Comparison of ENCODE assay signal across 8 cellular contexts in genomic region chr7:54758702-54759665, GRCh38. TPM values are rescaled to one million over a fixed set of nuclear protein-coding genes. Genes with fewer than 3 reads are reported as not detected.
DNase-seq lines count a peak whose midpoint lies in the region; ATAC-seq, FAIRE-seq and TF ChIP-seq lines count a peak whose summit lies in the region.

TSS of gene SEC61G (minus strand) at chr7:54759211. CDS start at chr7:54757588, 1,623 bp downstream.

- H3K4me3 ChIP-seq in OCI-LY7 (ENCODE audit: low read depth, low read length, poor library complexity, severe bottlenecking) (peak within 1 kb of the TSS; percentile 100), endothelial cell of umbilical vein (replicated peaks in 1 of 3; ENCODE audit: insufficient read depth in 1 of 3, low read depth in 1 of 3, low read length in 3 of 3) (peak within 1 kb of the TSS; percentile 86 to 94 (median 89))

- peak within 1 kb of the TSS; percentile 88 for H3K9ac ChIP-seq in endothelial cell of umbilical vein (replicated peaks; ENCODE audit: extremely low read depth, insufficient read depth, low read length)

- H3K27me3 ChIP-seq in endothelial cell of umbilical vein (ENCODE audit: control insufficient read depth in 2 of 2, insufficient read depth in 2 of 2, low read length in 2 of 2), result peaks cover 0 to under 1% of the 10 kb centered on the region in 2 experiments

- TF ChIP-seq POLR2A in endothelial cell of umbilical vein (IDR thresholded peaks at IDR 0.05; ENCODE audit: low read depth, low read length), result peak; percentile 97

- TSS peak; percentile 55 for BruUV-seq in OCI-LY7 (replicated peaks; lab: Mats Ljungman, UMichigan)
- BruUV-seq in endothelial cell of umbilical vein (replicated peaks; lab: Mats Ljungman, UMichigan), result TSS peak; percentile 95

- H3K9me3 ChIP-seq in OCI-LY7 (ENCODE audit: low read length) (no peaks in the 10 kb centered on the region), endothelial cell of umbilical vein (replicated peaks; ENCODE audit: control insufficient read depth, insufficient read depth, low read length) (no peaks in the 10 kb centered on the region)

- POLR2A ChIA-PET in OCI-LY7 (lab: Charles Lee), result interaction anchor here (0.7 to 3.7 kb wide), 11 partner anchors 9 to 710 kb away, joined by 3 to 29 read pairs (median 3); no protein-coding TSS in a partner anchor
- POLR2A ChIA-PET in endothelial cell of umbilical vein (lab: Charles Lee), result interaction anchor here (0.6 to 1.4 kb wide), 6 partner anchors 16 to 604 kb away, joined by 3 to 4 read pairs (median 3); no protein-coding TSS in a partner anchor

- ATAC-seq in GM21526 (IDR thresholded peaks at IDR 0.05; ENCODE audit: low FRiP score, unreplicated experiment), result peak; percentile 96

- H3K36me3 ChIP-seq in OCI-LY7 (ENCODE audit: insufficient read depth, low read length) (peaks cover 33% of the 10 kb centered on the region), endothelial cell of umbilical vein (ENCODE audit: control insufficient read depth in 2 of 2, extremely low read depth in 1 of 2, insufficient read depth in 2 of 2, low read length in 2 of 2) (no peaks in the 10 kb centered on the region)

- no peak for TF ChIP-seq CTCF in D721Med (IDR thresholded peaks at IDR 0.05; ENCODE audit: insufficient read depth, missing control alignments)
- no peak for TF ChIP-seq CTCF in OCI-LY7 (conservative IDR thresholded peaks at IDR 0.05; ENCODE audit: low read length)
- TF ChIP-seq CTCF in endothelial cell of umbilical vein (IDR thresholded peaks at IDR 0.05; ENCODE audit: extremely low read depth in 1 of 2, insufficient read depth in 1 of 2, low read depth in 1 of 2, low read length in 2 of 2), result no peak

- H2AFZ ChIP-seq in OCI-LY7 (ENCODE audit: low read length) (peak within 1 kb of the TSS; percentile 96; the same call in 1 of the 2 replicates), endothelial cell of umbilical vein (ENCODE audit: low read depth, low read length) (peak within 1 kb of the TSS; percentile 24)

- H3K4me1 ChIP-seq in OCI-LY7 (ENCODE audit: insufficient read depth, low read length, poor library complexity, severe bottlenecking) (peaks cover 20% of the 10 kb centered on the region), endothelial cell of umbilical vein (ENCODE audit: control insufficient read depth, extremely low read depth, insufficient read depth, low read length) (peaks cover 20% of the 10 kb centered on the region)

- DNase-seq in D721Med (ENCODE audit: insufficient read length, low spot score) (peak; percentile 65), HuH-7.5 (ENCODE audit: low spot score) (peak; percentile 91), OCI-LY7 (ENCODE audit: low spot score) (peak; percentile 96), activated T-cell treated with anti-CD3 and anti-CD28 coated beads for 1 hour (ENCODE audit: low read depth) (peak; percentile 93), endothelial cell of umbilical vein (ENCODE audit: low read depth, low spot score) (peak; percentile 97), midbrain (lab: John Stamatoyannopoulos, UW) (peak; percentile 96)
- DNase-seq in stimulated activated CD8-positive, alpha-beta memory T cell treated with anti-CD3 and anti-CD28 coated beads, Interleukin-2, amount 100 ng/mL, for 1 hour (ENCODE audit: low read depth in 2 of 2), result peak; percentile 88 to 90

- peak within 1 kb of the TSS; percentile 84 for H3K4me2 ChIP-seq in OCI-LY7 (ENCODE audit: low read length)
- H3K4me2 ChIP-seq in endothelial cell of umbilical vein (ENCODE audit: insufficient read depth, low read length), result peak within 1 kb of the TSS; percentile 99

- H3K9me2 ChIP-seq in OCI-LY7 (ENCODE audit: insufficient read depth, low read length), result no peaks in the 10 kb centered on the region

- H3K9me1 ChIP-seq in endothelial cell of umbilical vein (replicated peaks; ENCODE audit: control insufficient read depth, extremely low read depth, insufficient read depth, low read length), result no peaks in the 10 kb centered on the region

- H3K27ac ChIP-seq in OCI-LY7 (ENCODE audit: low read depth, low read length, poor library complexity, severe bottlenecking) (peak within 1 kb of the TSS; percentile 54), endothelial cell of umbilical vein (ENCODE audit: insufficient read depth, low read depth, low read length) (peak within 1 kb of the TSS; percentile 69)

- H3K79me2 ChIP-seq in OCI-LY7 (ENCODE audit: insufficient read depth, low read depth, low read length), result peaks cover 48% of the 10 kb centered on the region
- H3K79me2 ChIP-seq in endothelial cell of umbilical vein (ENCODE audit: control insufficient read depth, insufficient read depth, low read length), result peaks cover 48% of the 10 kb centered on the region

- dilution Hi-C loops in endothelial cell of umbilical vein (cut with MboI; ENCODE audit: extremely low pct_ligation_motif_present, low sequenced_read_pairs), result no loop called here

- intact Hi-C loops in OCI-LY7 (cut with micrococcal nuclease; ENCODE audit: unreplicated experiment), result loop anchor here (5.0 kb wide), 1 partner anchor 608 kb away; the partner anchor contains the start of gene LANCL2
- intact Hi-C loops in endothelial cell of umbilical vein (cut with micrococcal nuclease), result loop anchor here (2.0 kb wide), 1 partner anchor 608 kb away; no protein-coding TSS in a partner anchor

- peaks cover 7% of the 10 kb centered on the region; the same call in 1 of the 2 replicates for H4K20me1 ChIP-seq in OCI-LY7 (ENCODE audit: insufficient read depth, low read length)
- H4K20me1 ChIP-seq in endothelial cell of umbilical vein (replicated peaks; ENCODE audit: control insufficient read depth, extremely low read depth, insufficient read depth, low read length), result peaks cover 3% of the 10 kb centered on the region

- peak; percentile 29 for FAIRE-seq in D721Med (lab: Jason Lieb, UNC)
- FAIRE-seq in endothelial cell of umbilical vein (lab: Jason Lieb, UNC), result peak; percentile 92

- CTCF ChIA-PET in OCI-LY7 (lab: Charles Lee; ENCODE audit: unreplicated experiment) (interaction anchor here (0.5 kb wide), 1 partner anchor 496 kb away, joined by 3 read pairs; no protein-coding TSS in a partner anchor), endothelial cell of umbilical vein (lab: Charles Lee) (interaction anchor here (0.7 to 4.9 kb wide), 6 partner anchors 11 to 1205 kb away, joined by 3 to 50 read pairs (median 4); partner anchors contain the start of gene NIPSNAP2)

TF ChIP-seq in endothelial cell of umbilical vein, 7 proteins besides CTCF, POLR2A, EP300 and RAD21:
- TF ChIP-seq POLR2AphosphoS5 (IDR thresholded peaks at IDR 0.05; ENCODE audit: insufficient read depth, low read depth, low read length), result peak; percentile 98
- no peak for TF ChIP-seq FOS (IDR thresholded peaks at IDR 0.05; ENCODE audit: borderline replicate concordance, insufficient read depth, low read length)
- peak; percentile 21 for TF ChIP-seq MYC (IDR thresholded peaks at IDR 0.05; ENCODE audit: low read depth, low read length)
- TF ChIP-seq MAX (IDR thresholded peaks at IDR 0.05; ENCODE audit: insufficient read depth, insufficient read length), result peak; percentile 75
- TF ChIP-seq EZH2 (IDR thresholded peaks at IDR 0.05; ENCODE audit: borderline replicate concordance, low read depth, low read length, severe bottlenecking), result no peak
- TF ChIP-seq GATA2 (IDR thresholded peaks at IDR 0.05; ENCODE audit: insufficient read depth, insufficient read length, low read depth, low read length), result no peak
- no peak for TF ChIP-seq JUN (IDR thresholded peaks at IDR 0.05; ENCODE audit: borderline replicate concordance, insufficient read depth, insufficient read length, low read depth)

RNA-seq across cellular contexts. Expression of gene SEC61G, which starts in this region (rescaled TPM):
- total RNA-seq in OCI-LY7 (2014; rRNA removed; shearing (Covaris generic)), result 79.6 and 88.7 TPM in 2 replicates
- total RNA-seq in OCI-LY7 (2022) (93.7 and 146 TPM in 2 replicates), endothelial cell of umbilical vein (201 and 206 TPM in 2 replicates)
- 221 and 401 TPM in 2 replicates for polyA plus RNA-seq in endothelial cell of umbilical vein
- 220 and 293 TPM in 2 replicates for polyA plus RNA-seq in endothelial cell of umbilical vein (2011; cell fraction: cytosol; rRNA removed)
- polyA plus RNA-seq in endothelial cell of umbilical vein (2011; cell fraction: nucleus; rRNA removed), result 73.4 and 116 TPM in 2 replicates
- 439 and 629 TPM in 2 replicates for polyA plus RNA-seq in endothelial cell of umbilical vein (2012)
- polyA minus RNA-seq in endothelial cell of umbilical vein, result 62.6 and 70.1 TPM in 2 replicates
- 72.9 TPM for polyA minus RNA-seq in endothelial cell of umbilical vein (2011; cell fraction: cytosol; rRNA and poly(A)+ RNA removed)
- polyA minus RNA-seq in endothelial cell of umbilical vein (2011; cell fraction: nucleus; rRNA and poly(A)+ RNA removed), result 25.8 and 30.0 TPM in 2 replicates

Comparison
In these comparisons a context has a peak if more than half of its experiments do, and no peak if none do; other contexts are left out.
1. Peak in every context shown above with its lines: DNase-seq, ATAC-seq, H3K4me3 ChIP-seq and H3K27ac ChIP-seq.